Comparison of ENCODE assay signal across 1 cellular context in the genomic region with DNA sequence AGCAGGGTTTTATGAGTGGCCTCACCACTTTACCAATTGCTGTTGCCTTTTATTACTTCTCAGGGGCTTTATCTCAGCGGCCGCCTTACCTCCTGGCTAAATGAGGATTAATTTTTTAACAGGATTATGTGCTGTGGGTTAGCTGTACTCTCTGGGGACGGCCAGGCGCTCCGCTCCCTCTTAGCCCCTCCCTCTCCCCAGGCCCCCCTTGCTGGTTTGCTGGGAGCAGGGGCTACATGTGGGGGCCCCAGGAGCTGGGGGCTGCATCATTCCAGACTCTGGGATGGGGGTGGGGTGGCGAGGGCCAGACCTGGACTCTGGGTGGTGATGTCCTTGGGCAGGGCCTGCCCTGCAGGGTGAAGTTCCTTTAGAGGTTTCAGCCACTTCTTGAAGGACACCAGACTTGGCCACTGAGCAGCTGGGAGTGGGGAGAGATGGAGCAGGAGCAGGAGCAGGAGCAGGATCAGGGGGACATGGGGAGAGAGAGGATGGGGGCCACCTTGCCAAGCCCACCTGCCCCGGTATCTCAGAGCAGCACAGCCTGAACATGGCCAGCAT.
TF ChIP-seq lines count a peak whose summit lies in the region.

No MANE protein-coding gene starts in this region.

TF ChIP-seq in K562, 482 proteins besides CTCF, POLR2A, EP300 and RAD21 (continued from another document):
- TF ChIP-seq ZBTB40 (IDR thresholded peaks at IDR 0.05) (no peak), ZBTB40 (CRISPR knock-in tag; IDR thresholded peaks at IDR 0.05) (no peak), EHMT2 (IDR thresholded peaks at IDR 0.05) (no peak), ZNF197 (CRISPR knock-in tag; IDR thresholded peaks at IDR 0.05; ENCODE audit: low read depth) (no peak), SMAD2 (IDR thresholded peaks at IDR 0.05; ENCODE audit: low read depth, low read length) (no peak), TFE3 (CRISPR knock-in tag; IDR thresholded peaks at IDR 0.05) (no peak), NUFIP1 (IDR thresholded peaks at IDR 0.05; ENCODE audit: partially characterized antibody) (no peak), KAT8 (IDR thresholded peaks at IDR 0.05; ENCODE audit: low read depth) (no peak), ZNF436 (CRISPR knock-in tag; IDR thresholded peaks at IDR 0.05) (no peak), ZNF165 (CRISPR knock-in tag; IDR thresholded peaks at IDR 0.05; ENCODE audit: borderline replicate concordance) (no peak), ZBTB8A (IDR thresholded peaks at IDR 0.05; ENCODE audit: partially characterized antibody) (no peak), MECOM (CRISPR knock-in tag; IDR thresholded peaks at IDR 0.05) (no peak), RFX7 (CRISPR knock-in tag; IDR thresholded peaks at IDR 0.05) (no peak), LEF1 (IDR thresholded peaks at IDR 0.05) (no peak), GATA2 (CRISPR knock-in tag; IDR thresholded peaks at IDR 0.05) (no peak), TOE1 (IDR thresholded peaks at IDR 0.05; ENCODE audit: borderline replicate concordance) (no peak), TOE1 (CRISPR knock-in tag; IDR thresholded peaks at IDR 0.05; ENCODE audit: borderline replicate concordance, low read depth) (no peak)
- TF ChIP-seq, protein P1, sequence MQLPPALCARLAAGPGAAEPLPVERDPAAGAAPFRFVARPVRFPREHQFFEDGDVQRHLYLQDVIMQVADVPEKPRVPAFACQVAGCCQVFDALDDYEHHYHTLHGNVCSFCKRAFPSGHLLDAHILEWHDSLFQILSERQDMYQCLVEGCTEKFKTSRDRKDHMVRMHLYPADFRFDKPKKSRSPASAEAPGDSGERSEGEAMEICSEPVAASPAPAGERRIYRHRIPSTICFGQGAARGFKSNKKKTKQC (CRISPR knock-in tag; IDR thresholded peaks at IDR 0.05) = no peak
TF ChIP-seq in K562: peak in this region for 0.
